In genomic region chr1:109864063-109864822, GRCh38 we compare ENCODE assay signal across 1 cellular context.
TF ChIP-seq lines count a peak whose summit lies in the region.

No MANE protein-coding gene starts in this region.

TF ChIP-seq in K562, 482 proteins besides CTCF, POLR2A, EP300 and RAD21 (continued from another document and continues in another):
- TF ChIP-seq SRSF1 (IDR thresholded peaks at IDR 0.05; ENCODE audit: low read depth, low read length): no peak
- TF ChIP-seq MGA (IDR thresholded peaks at IDR 0.05): peak; percentile 46
- TF ChIP-seq GATAD2A (IDR thresholded peaks at IDR 0.05): 0 out of 2 replicates have a peak, but pooled peaks have one; percentile 17
- peak; percentile 64; the same call in 1 of the 2 replicates for TF ChIP-seq HMBOX1 (IDR thresholded peaks at IDR 0.05)
- TF ChIP-seq PTRF (tag; IDR thresholded peaks at IDR 0.05): 0 out of 2 replicates have a peak, but pooled peaks have one; percentile 7
- TF ChIP-seq NONO (IDR thresholded peaks at IDR 0.05; ENCODE audit: low read depth in 2 of 2, low read length in 1 of 2): no peak
- no peak for TF ChIP-seq SREBF2 (CRISPR knock-in tag; IDR thresholded peaks at IDR 0.05)
- TF ChIP-seq ZNF740 (CRISPR knock-in tag; IDR thresholded peaks at IDR 0.05): no peak
- no peak for TF ChIP-seq ZNF740 (tag; IDR thresholded peaks at IDR 0.05)
- TF ChIP-seq, protein P1, sequence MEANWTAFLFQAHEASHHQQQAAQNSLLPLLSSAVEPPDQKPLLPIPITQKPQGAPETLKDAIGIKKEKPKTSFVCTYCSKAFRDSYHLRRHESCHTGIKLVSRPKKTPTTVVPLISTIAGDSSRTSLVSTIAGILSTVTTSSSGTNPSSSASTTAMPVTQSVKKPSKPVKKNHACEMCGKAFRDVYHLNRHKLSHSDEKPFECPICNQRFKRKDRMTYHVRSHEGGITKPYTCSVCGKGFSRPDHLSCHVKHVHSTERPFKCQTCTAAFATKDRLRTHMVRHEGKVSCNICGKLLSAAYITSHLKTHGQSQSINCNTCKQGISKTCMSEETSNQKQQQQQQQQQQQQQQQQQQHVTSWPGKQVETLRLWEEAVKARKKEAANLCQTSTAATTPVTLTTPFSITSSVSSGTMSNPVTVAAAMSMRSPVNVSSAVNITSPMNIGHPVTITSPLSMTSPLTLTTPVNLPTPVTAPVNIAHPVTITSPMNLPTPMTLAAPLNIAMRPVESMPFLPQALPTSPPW (CRISPR knock-in tag; IDR thresholded peaks at IDR 0.05): peak; percentile 61
- no peak; the same call in 1 of the 2 replicates for TF ChIP-seq SP1 (CRISPR knock-in tag; IDR thresholded peaks at IDR 0.05)
- TF ChIP-seq CXXC5 (CRISPR knock-in tag; IDR thresholded peaks at IDR 0.05): no peak
- no peak; the same call in 1 of the 2 replicates for TF ChIP-seq HDAC2 (IDR thresholded peaks at IDR 0.05)
- 0 out of 2 replicates have a peak, but pooled peaks have one; percentile 17 for TF ChIP-seq ELF4 (CRISPR knock-in tag; IDR thresholded peaks at IDR 0.05)
- no peak for TF ChIP-seq SRSF9 (IDR thresholded peaks at IDR 0.05; ENCODE audit: borderline replicate concordance, low read depth, low read length)
- TF ChIP-seq FOSL1 (tag; conservative IDR thresholded peaks at IDR 0.05): no peak
- TF ChIP-seq ARID2 (IDR thresholded peaks at IDR 0.05): no peak
- no peak for TF ChIP-seq SIN3B (IDR thresholded peaks at IDR 0.05; ENCODE audit: low read depth)
- no peak for TF ChIP-seq ZBTB2 (IDR thresholded peaks at IDR 0.05)
- peak; percentile 65 for TF ChIP-seq NFE2 (IDR thresholded peaks at IDR 0.05; ENCODE audit: low read depth)
- 0 out of 2 replicates have a peak, but pooled peaks have one; percentile 24 for TF ChIP-seq MEF2D (tag; conservative IDR thresholded peaks at IDR 0.05; ENCODE audit: low read depth)
- no peak for TF ChIP-seq FOXO4 (CRISPR knock-in tag; IDR thresholded peaks at IDR 0.05)
- TF ChIP-seq, protein P2, sequence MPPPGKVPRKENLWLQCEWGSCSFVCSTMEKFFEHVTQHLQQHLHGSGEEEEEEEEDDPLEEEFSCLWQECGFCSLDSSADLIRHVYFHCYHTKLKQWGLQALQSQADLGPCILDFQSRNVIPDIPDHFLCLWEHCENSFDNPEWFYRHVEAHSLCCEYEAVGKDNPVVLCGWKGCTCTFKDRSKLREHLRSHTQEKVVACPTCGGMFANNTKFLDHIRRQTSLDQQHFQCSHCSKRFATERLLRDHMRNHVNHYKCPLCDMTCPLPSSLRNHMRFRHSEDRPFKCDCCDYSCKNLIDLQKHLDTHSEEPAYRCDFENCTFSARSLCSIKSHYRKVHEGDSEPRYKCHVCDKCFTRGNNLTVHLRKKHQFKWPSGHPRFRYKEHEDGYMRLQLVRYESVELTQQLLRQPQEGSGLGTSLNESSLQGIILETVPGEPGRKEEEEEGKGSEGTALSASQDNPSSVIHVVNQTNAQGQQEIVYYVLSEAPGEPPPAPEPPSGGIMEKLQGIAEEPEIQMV (tag; conservative IDR thresholded peaks at IDR 0.05; ENCODE audit: low read depth): no peak
- no peak for TF ChIP-seq BDP1 (IDR thresholded peaks at IDR 0.05; ENCODE audit: insufficient read depth, insufficient read length)
- no peak for TF ChIP-seq FOXA1 (IDR thresholded peaks at IDR 0.05; ENCODE audit: borderline replicate concordance)
- no peak for TF ChIP-seq PRPF4 (IDR thresholded peaks at IDR 0.05; ENCODE audit: insufficient read depth, low read depth, low read length, poor library complexity, severe bottlenecking)
- TF ChIP-seq KLF1 (tag; IDR thresholded peaks at IDR 0.05): peak; percentile 56; the same call in 1 of the 2 replicates
- no peak for TF ChIP-seq TEAD1 (CRISPR knock-in tag; IDR thresholded peaks at IDR 0.05)
- TF ChIP-seq CBX1 (IDR thresholded peaks at IDR 0.05; ENCODE audit: low read depth): no peak
- 0 out of 2 replicates have a peak, but pooled peaks have one; percentile 30 for TF ChIP-seq RB1 (IDR thresholded peaks at IDR 0.05; ENCODE audit: low read depth)
- TF ChIP-seq THRB (CRISPR knock-in tag; conservative IDR thresholded peaks at IDR 0.05): 0 out of 2 replicates have a peak, but pooled peaks have one; percentile 78
- TF ChIP-seq POLR2H (tag; IDR thresholded peaks at IDR 0.05; ENCODE audit: low read depth): no peak
